ENCODE assay signal across 8 cellular contexts in the genomic region with DNA sequence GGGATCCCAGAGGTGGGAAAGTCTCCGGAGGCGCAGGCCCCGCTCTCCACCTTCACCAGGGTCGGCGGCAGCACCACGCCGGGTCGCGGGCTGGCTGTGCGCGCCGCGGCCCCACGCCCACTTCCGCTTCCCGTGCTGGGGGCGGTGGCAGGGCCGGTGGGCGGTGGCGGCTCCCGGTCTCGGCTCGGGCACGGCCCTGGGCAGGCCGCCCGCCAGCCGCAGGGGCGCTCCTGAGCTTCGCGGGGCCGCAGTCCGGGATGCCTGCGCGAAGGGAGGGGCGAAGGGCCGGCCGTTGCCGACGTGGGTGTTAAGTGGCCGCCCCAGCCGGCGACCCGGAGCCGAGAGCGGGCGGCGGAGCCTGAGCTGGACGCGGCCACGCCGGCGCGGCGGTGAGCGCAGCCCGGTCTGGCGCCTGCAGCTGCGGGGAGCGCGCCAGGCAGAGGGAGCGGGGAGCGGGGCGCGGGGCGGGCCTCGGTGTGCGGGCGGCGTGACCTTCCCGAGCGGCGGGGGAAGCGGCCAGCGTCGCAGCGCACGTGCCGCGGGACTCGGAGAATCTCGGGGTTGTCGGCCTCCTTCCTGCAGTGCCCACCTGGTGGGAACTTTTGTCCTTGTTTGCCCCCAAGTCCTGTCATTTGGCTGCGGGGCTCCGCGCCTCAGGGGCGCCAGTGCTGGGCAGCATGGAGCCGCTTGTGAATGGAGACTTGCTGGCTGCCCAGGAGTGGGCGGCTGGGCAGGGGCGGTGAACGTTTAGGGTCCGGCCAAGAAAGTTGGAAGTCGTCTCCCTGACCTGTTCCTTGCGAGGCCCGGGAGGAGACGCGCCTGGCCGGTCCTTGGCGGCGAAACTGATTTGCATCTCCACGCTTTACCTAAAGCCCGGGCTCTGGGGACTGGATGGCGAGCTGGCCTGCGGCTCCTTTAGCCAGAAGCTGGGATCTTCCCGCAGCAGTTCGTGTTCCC. TPM values are rescaled to one million over a fixed set of nuclear protein-coding genes. Genes with fewer than 3 reads are reported as not detected.
DNase-seq lines count a peak whose midpoint lies in the region; ATAC-seq and TF ChIP-seq lines count a peak whose summit lies in the region.

A gene (plus strand): TSS at position 337 of the 957 bp plus-strand sequence. CDS start 3,616 bp downstream, outside the sequence.

- no peaks in the 10 kb centered on the region for H4K20me1 ChIP-seq in GM23338 (replicated peaks; ENCODE audit: insufficient read depth)

- H3K4me3 Mint-ChIP-seq in GM23338, result peak within 1 kb of the TSS; percentile 82

- TF ChIP-seq CTCF in GM10266 (IDR thresholded peaks at IDR 0.05; ENCODE audit: control insufficient read depth, insufficient read depth, low read depth, missing control alignments) (peak; percentile 57), GM23338 (conservative IDR thresholded peaks at IDR 0.05; ENCODE audit: low read depth in 2 of 2) (peak in 1 of 2 experiments; percentile 40; a peak in 2 of 4 replicates), heart left ventricle (IDR thresholded peaks at IDR 0.05) (peak in 8 of 12 donors; percentile 9 to 56 (median 43))

- peak within 1 kb of the TSS; percentile 98 for H2AFZ ChIP-seq in GM23338

- H3K4me3 ChIP-seq in GM23338 (peak within 1 kb of the TSS; percentile 84), adipocyte (ENCODE audit: low read length) (peak within 1 kb of the TSS; percentile 85), heart left ventricle (peak within 1 kb of the TSS; percentile 54 to 95 (median 68))

- H3K27me3 Mint-ChIP-seq in GM23338 (ENCODE audit: insufficient read depth, low read depth, poor library complexity), result peaks cover 2% of the 10 kb centered on the region

- peak; percentile 92 for ATAC-seq in GM23338
- peak; percentile 87 to 97 (median 94) for ATAC-seq in heart left ventricle

- H3K9me3 ChIP-seq in adipocyte (ENCODE audit: control insufficient read depth, low read length), result no peaks in the 10 kb centered on the region
- no peaks in the 10 kb centered on the region for H3K9me3 ChIP-seq in heart left ventricle

- H3K27me3 ChIP-seq in GM23338 (ENCODE audit: insufficient read depth) (no peaks in the 10 kb centered on the region), adipocyte (replicated peaks; ENCODE audit: control insufficient read depth, insufficient read depth, low read length) (no peaks in the 10 kb centered on the region), heart left ventricle (no peaks in the 10 kb centered on the region)

- no peaks in the 10 kb centered on the region for H3K9me3 Mint-ChIP-seq in GM23338

- H3K9me2 ChIP-seq in GM23338 (ENCODE audit: insufficient read depth), result no peaks in the 10 kb centered on the region

- peak within 1 kb of the TSS; percentile 94 for H3K4me2 ChIP-seq in GM23338

- H3K27ac Mint-ChIP-seq in GM23338, result peak within 1 kb of the TSS; percentile 81

- H3K36me3 Mint-ChIP-seq in GM23338 (ENCODE audit: low read depth), result peaks cover 14% of the 10 kb centered on the region

- H3K4me1 Mint-ChIP-seq in GM23338, result peaks cover 3% of the 10 kb centered on the region; the same call in 2 of the 3 replicates

- no peaks in the 10 kb centered on the region for H3K79me2 ChIP-seq in GM23338 (replicated peaks; ENCODE audit: insufficient read depth)

- peaks cover 7% of the 10 kb centered on the region; the same call in 1 of the 2 replicates for H3K4me1 ChIP-seq in GM23338 (ENCODE audit: insufficient read depth)
- peaks cover 17% of the 10 kb centered on the region for H3K4me1 ChIP-seq in adipocyte (ENCODE audit: control insufficient read depth, insufficient read depth, low read length)
- peaks cover 0 to 15% (median 8%) of the 10 kb centered on the region in 12 donors for H3K4me1 ChIP-seq in heart left ventricle

- H3K9ac ChIP-seq in adipocyte (ENCODE audit: low read length), result peak within 1 kb of the TSS; percentile 91

- H3K36me3 ChIP-seq in GM23338 (ENCODE audit: insufficient read depth) (no peaks in the 10 kb centered on the region), adipocyte (ENCODE audit: control insufficient read depth, insufficient read depth, low read length, severe bottlenecking) (peaks cover 3% of the 10 kb centered on the region), heart left ventricle (peaks cover 0 to 8% (median under 1%) of the 10 kb centered on the region in 9 donors)

- 0 out of 2 replicates have a peak, but pooled peaks cover 10% of the 10 kb centered on the region for H3F3A ChIP-seq in GM23338 (replicated peaks; ENCODE audit: low read depth)

- intact Hi-C loops in heart left ventricle (cut with DNase I), result loop anchor here in 4 of 10 donors (5.0 to 10.0 kb wide), 3 partner anchors 273 to 1755 kb away; a partner anchor contains a TSS
- intact Hi-C loops in posterior cingulate gyrus (cut with DNase I), result no loop called here

- H3K27ac ChIP-seq in GM23338 (ENCODE audit: low read depth) (peak within 1 kb of the TSS; percentile 86), heart left ventricle (peak within 1 kb of the TSS; percentile 42 to 89 (median 80))

- TF ChIP-seq POLR2A in heart left ventricle (IDR thresholded peaks at IDR 0.05), result peak in 1 of 2 donors; percentile 37

- WGBS in heart left ventricle, 4 donors, result 1 to 9% (median 1%) methylated on average over 23 to 105 of the region's 105 CpGs

- peak; percentile 90 for DNase-seq in GM10266 (ENCODE audit: extremely low spot score)
- DNase-seq in GM23338 (ENCODE audit: low spot score), result peak; percentile 80
- peak; percentile 79 for DNase-seq in LHCN-M2 (ENCODE audit: low read depth)
- DNase-seq in SW480 (ENCODE audit: low spot score), result peak; percentile 88
- peak; percentile 86 for DNase-seq in adipocyte (ENCODE audit: low read depth)
- DNase-seq in heart left ventricle, result peak; percentile 85 to 91 (median 88)
- peak; percentile 27 to 92 (median 42) for DNase-seq in posterior cingulate gyrus
- DNase-seq in ureter (ENCODE audit: low spot score), result peak; percentile 75

TF ChIP-seq in GM23338, 12 proteins besides CTCF, POLR2A, EP300 and RAD21 (continues in another document):
- TF ChIP-seq EZH2phosphoT487 (IDR thresholded peaks at IDR 0.05; ENCODE audit: unreplicated experiment), result no peak
- TF ChIP-seq, protein P1, sequence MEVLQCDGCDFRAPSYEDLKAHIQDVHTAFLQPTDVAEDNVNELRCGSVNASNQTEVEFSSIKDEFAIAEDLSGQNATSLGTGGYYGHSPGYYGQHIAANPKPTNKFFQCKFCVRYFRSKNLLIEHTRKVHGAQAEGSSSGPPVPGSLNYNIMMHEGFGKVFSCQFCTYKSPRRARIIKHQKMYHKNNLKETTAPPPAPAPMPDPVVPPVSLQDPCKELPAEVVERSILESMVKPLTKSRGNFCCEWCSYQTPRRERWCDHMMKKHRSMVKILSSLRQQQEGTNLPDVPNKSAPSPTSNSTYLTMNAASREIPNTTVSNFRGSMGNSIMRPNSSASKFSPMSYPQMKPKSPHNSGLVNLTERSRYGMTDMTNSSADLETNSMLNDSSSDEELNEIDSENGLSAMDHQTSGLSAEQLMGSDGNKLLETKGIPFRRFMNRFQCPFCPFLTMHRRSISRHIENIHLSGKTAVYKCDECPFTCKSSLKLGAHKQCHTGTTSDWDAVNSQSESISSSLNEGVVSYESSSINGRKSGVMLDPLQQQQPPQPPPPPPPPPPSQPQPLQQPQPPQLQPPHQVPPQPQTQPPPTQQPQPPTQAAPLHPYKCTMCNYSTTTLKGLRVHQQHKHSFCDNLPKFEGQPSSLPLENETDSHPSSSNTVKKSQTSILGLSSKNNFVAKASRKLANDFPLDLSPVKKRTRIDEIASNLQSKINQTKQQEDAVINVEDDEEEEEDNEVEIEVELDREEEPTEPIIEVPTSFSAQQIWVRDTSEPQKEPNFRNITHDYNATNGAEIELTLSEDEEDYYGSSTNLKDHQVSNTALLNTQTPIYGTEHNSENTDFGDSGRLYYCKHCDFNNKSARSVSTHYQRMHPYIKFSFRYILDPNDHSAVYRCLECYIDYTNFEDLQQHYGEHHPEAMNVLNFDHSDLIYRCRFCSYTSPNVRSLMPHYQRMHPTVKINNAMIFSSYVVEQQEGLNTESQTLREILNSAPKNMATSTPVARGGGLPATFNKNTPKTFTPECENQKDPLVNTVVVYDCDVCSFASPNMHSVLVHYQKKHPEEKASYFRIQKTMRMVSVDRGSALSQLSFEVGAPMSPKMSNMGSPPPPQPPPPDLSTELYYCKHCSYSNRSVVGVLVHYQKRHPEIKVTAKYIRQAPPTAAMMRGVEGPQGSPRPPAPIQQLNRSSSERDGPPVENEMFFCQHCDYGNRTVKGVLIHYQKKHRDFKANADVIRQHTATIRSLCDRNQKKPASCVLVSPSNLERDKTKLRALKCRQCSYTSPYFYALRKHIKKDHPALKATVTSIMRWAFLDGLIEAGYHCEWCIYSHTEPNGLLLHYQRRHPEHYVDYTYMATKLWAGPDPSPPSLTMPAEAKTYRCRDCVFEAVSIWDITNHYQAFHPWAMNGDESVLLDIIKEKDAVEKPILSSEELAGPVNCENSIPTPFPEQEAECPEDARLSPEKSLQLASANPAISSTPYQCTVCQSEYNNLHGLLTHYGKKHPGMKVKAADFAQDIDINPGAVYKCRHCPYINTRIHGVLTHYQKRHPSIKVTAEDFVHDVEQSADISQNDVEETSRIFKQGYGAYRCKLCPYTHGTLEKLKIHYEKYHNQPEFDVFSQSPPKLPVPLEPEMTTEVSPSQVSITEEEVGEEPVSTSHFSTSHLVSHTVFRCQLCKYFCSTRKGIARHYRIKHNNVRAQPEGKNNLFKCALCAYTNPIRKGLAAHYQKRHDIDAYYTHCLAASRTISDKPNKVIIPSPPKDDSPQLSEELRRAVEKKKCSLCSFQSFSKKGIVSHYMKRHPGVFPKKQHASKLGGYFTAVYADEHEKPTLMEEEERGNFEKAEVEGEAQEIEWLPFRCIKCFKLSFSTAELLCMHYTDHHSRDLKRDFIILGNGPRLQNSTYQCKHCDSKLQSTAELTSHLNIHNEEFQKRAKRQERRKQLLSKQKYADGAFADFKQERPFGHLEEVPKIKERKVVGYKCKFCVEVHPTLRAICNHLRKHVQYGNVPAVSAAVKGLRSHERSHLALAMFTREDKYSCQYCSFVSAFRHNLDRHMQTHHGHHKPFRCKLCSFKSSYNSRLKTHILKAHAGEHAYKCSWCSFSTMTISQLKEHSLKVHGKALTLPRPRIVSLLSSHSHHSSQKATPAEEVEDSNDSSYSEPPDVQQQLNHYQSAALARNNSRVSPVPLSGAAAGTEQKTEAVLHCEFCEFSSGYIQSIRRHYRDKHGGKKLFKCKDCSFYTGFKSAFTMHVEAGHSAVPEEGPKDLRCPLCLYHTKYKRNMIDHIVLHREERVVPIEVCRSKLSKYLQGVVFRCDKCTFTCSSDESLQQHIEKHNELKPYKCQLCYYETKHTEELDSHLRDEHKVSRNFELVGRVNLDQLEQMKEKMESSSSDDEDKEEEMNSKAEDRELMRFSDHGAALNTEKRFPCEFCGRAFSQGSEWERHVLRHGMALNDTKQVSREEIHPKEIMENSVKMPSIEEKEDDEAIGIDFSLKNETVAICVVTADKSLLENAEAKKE (CRISPR knock-in tag; IDR thresholded peaks at IDR 0.05), result no peak

RNA-seq across cellular contexts. Expression of the gene that starts here (rescaled TPM):
- 32.6 and 32.8 TPM in 2 replicates for total RNA-seq in GM23338 (2014; rRNA removed; shearing (Covaris generic))
- polyA plus RNA-seq in GM23338 (2016; fragmentation: Nextera tagmentation; extraction: Ambion mirVana) (6.5 and 7.3 TPM in 2 replicates), heart left ventricle (10 to 100 TPM in 1 of 2 donors, under 1 TPM in 1; 0.84 to 10.4 TPM)
- total RNA-seq in LHCN-M2 (2014; rRNA removed) (32.9 and 33.9 TPM in 2 replicates), heart left ventricle (10 to 100 TPM in 1 of 9 donors, 1 to 10 TPM in 8; 3.7 to 10.4 (median 5.1) TPM), ureter (5.2 TPM)
- polyA plus RNA-seq in LHCN-M2 (2012), result 10.4 TPM

Comparison
In these comparisons a context has a peak if more than half of its experiments do, and no peak if none do; other contexts are left out.
1. Peak in every context shown above with its lines: DNase-seq, ATAC-seq, H3K4me3 ChIP-seq and H3K27ac ChIP-seq.